9 cellular contexts compared by ENCODE assay signal in the genomic region with DNA sequence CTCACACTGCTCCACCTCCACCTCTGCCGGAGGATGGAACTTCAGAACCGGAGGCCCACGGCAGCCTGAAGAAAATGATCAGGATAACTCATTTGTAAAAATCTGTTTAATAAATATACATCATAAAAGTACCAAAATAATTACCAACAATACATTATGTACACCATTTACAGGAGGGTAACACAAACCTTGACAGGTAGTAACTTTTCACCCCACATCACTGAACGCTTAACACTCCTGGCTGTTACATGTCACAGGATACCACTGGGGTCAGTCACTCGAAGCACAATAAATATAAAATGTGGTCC. TPM values are rescaled to one million over a fixed set of nuclear protein-coding genes. Genes with fewer than 3 reads are reported as not detected.
DNase-seq lines count a peak whose midpoint lies in the region; ATAC-seq and TF ChIP-seq lines count a peak whose summit lies in the region.
"Had no signal": no experiment of that assay in that cellular context is flagged by ENCODE, and none has a peak within 500 bp of the region (broad histone marks: within the 10 kb centered on the region; RNA-seq: fewer than 3 reads in every experiment).

No MANE protein-coding gene starts in this region.

- no peak for ATAC-seq in upper lobe of left lung (ENCODE audit: low FRiP score in 2 of 2)

- no peak overlapping the region for H3K56ac ChIP-seq in H9 (ENCODE audit: insufficient read length, low read depth, low read length)

- H3K23ac ChIP-seq in H9 (ENCODE audit: insufficient read length, low read depth, low read length), result no peak overlapping the region

- TF ChIP-seq EP300 in upper lobe of left lung (IDR thresholded peaks at IDR 0.05), result no peak

- intact Hi-C loops in mammary epithelial cell (cut with micrococcal nuclease), result no loop called here

- in situ Hi-C loops in mammary epithelial cell (cut with MboI; ENCODE audit: low sequenced_read_pairs in 2 of 2), result loop anchor here (10.0 to 25.0 kb wide), 3 partner anchors 107 to 839 kb away; partner anchors contain the start of gene PSMA6 (in 1 of the 2)

- H3K27ac ChIP-seq in mammary epithelial cell (ENCODE audit: insufficient read depth, low read depth, low read length), result peak overlapping the region; percentile 5
- peak overlapping the region; percentile 100 for H3K27ac ChIP-seq in upper lobe of left lung
- H3K27ac ChIP-seq in H9 (ENCODE audit: insufficient read length, low read depth, low read length), result no peak overlapping the region

- no peak overlapping the region for H4K91ac ChIP-seq in H9 (ENCODE audit: insufficient read length, low read depth, low read length)

- no peaks in the 10 kb centered on the region for H3K27me3 Mint-ChIP-seq in activated naive CD4-positive, alpha-beta T cell treated with anti-CD3 and anti-CD28 coated beads, Interleukin-2, amount 50 U/mL, for 24 hours
- no peaks in the 10 kb centered on the region for H3K27me3 Mint-ChIP-seq in H9 (ENCODE audit: low read depth)

- H3K14ac ChIP-seq in H9 (ENCODE audit: insufficient read depth, low read length), result no peak overlapping the region

- H3K27me3 ChIP-seq in mammary epithelial cell (ENCODE audit: insufficient read depth, low read length) (no peaks in the 10 kb centered on the region), mononuclear cell (ENCODE audit: insufficient read depth, low read length) (no peaks in the 10 kb centered on the region), upper lobe of left lung (no peaks in the 10 kb centered on the region), H9 (ENCODE audit: insufficient read depth, low read length) (no peaks in the 10 kb centered on the region)

- H3K4ac ChIP-seq in H9 (ENCODE audit: low read depth, low read length), result no peak overlapping the region

- H4K20me1 ChIP-seq in mammary epithelial cell (ENCODE audit: insufficient read depth, low read length), result no peaks in the 10 kb centered on the region
- no peaks in the 10 kb centered on the region for H4K20me1 ChIP-seq in H9 (ENCODE audit: control insufficient read depth, insufficient read depth, insufficient read length)

- no peak overlapping the region for H2AFZ ChIP-seq in mammary epithelial cell (ENCODE audit: low read depth, low read length)
- no peak overlapping the region for H2AFZ ChIP-seq in H9 (ENCODE audit: low read length)

- no peaks in the 10 kb centered on the region for H3K79me1 ChIP-seq in H9 (ENCODE audit: insufficient read depth, low read depth, low read length, poor library complexity, severe bottlenecking)

- H3K18ac ChIP-seq in H9 (ENCODE audit: insufficient read length, low read depth, low read length), result no peak overlapping the region

- H2BK15ac ChIP-seq in H9 (ENCODE audit: low read depth, low read length), result no peak overlapping the region

- H2BK12ac ChIP-seq in H9 (ENCODE audit: insufficient read length, low read depth, low read length), result no peak overlapping the region

- H3K4me1 ChIP-seq in mammary epithelial cell (ENCODE audit: insufficient read depth, low read length) (peaks cover 38% of the 10 kb centered on the region), mononuclear cell (ENCODE audit: insufficient read depth, low read length) (peaks cover 74% of the 10 kb centered on the region), upper lobe of left lung (peaks cover 47 to 54% (median 49%) of the 10 kb centered on the region in 4 donors), H9 (ENCODE audit: insufficient read depth, low read length) (peaks cover 10% of the 10 kb centered on the region)

- no TSS peak for BruUV-seq in mammary epithelial cell (replicated peaks; lab: Mats Ljungman, UMichigan)

- peaks cover 6% of the 10 kb centered on the region for H3K23me2 ChIP-seq in H9 (ENCODE audit: insufficient read length, low read depth, low read length, poor library complexity, severe bottlenecking)

- no peak overlapping the region for H4K5ac ChIP-seq in H9 (ENCODE audit: insufficient read length, low read depth, low read length)

- peaks cover 36% of the 10 kb centered on the region for H3K36me3 Mint-ChIP-seq in activated naive CD4-positive, alpha-beta T cell treated with anti-CD3 and anti-CD28 coated beads, Interleukin-2, amount 50 U/mL, for 24 hours
- H3K36me3 Mint-ChIP-seq in H9 (ENCODE audit: insufficient read depth in 1 of 3, low read depth in 3 of 3), result peaks cover 20 to 43% (median 37%) of the 10 kb centered on the region in 3 experiments; a peak in 6 of 7 replicates

- H3K36me3 ChIP-seq in mammary epithelial cell (ENCODE audit: insufficient read depth, low read length) (peaks cover 27% of the 10 kb centered on the region), upper lobe of left lung (peaks cover 34 to 49% (median 37%) of the 10 kb centered on the region in 4 donors)

- no peak for TF ChIP-seq POLR2A in upper lobe of left lung (IDR thresholded peaks at IDR 0.05)

- peak overlapping the region; percentile 96 for H3K4me3 Mint-ChIP-seq in activated naive CD4-positive, alpha-beta T cell treated with anti-CD3 and anti-CD28 coated beads, Interleukin-2, amount 50 U/mL, for 24 hours
- H3K4me3 Mint-ChIP-seq in H9, result no peak overlapping the region

- H3K9ac ChIP-seq in mammary epithelial cell (ENCODE audit: insufficient read depth, low read length) (no peak overlapping the region), H9 (ENCODE audit: extremely low read depth, insufficient read length, low read length) (no peak overlapping the region)

- peak overlapping the region in 2 of 3 experiments; percentile 61 to 78 for H3K4me3 ChIP-seq in mammary epithelial cell (replicated peaks in 1 of 3; ENCODE audit: insufficient read depth in 1 of 3, low read depth in 2 of 3, low read length in 3 of 3)
- peak overlapping the region; percentile 89 for H3K4me3 ChIP-seq in mononuclear cell (ENCODE audit: low read length)
- peak overlapping the region; percentile 68 to 93 (median 69) for H3K4me3 ChIP-seq in upper lobe of left lung

- H3K9me3 ChIP-seq in mammary epithelial cell (replicated peaks; ENCODE audit: insufficient read depth, low read length), result no peaks in the 10 kb centered on the region
- H3K9me3 ChIP-seq in mononuclear cell (ENCODE audit: low read depth, low read length), result no peaks in the 10 kb centered on the region
- H3K9me3 ChIP-seq in upper lobe of left lung, result peaks cover 0 to 5% (median 0%) of the 10 kb centered on the region in 4 donors
- no peaks in the 10 kb centered on the region for H3K9me3 ChIP-seq in H9 (ENCODE audit: control insufficient read depth, low read depth, low read length)
- H3K9me3 ChIP-seq: Caco-2 had no signal

- H4K8ac ChIP-seq in H9 (replicated peaks; ENCODE audit: insufficient read length, low read depth, low read length), result no peak overlapping the region

- H3T11ph ChIP-seq in H9 (ENCODE audit: low read length), result no peak overlapping the region

- dilution Hi-C loops in mammary epithelial cell (cut with HindIII; ENCODE audit: low sequenced_read_pairs), result loop anchor here (5.0 kb wide), 1 partner anchor 64 kb away; no protein-coding TSS in a partner anchor

- WGBS in mammary epithelial cell (ENCODE audit: low coverage, missing lambda C conversion rate), result 41% methylated on average over 5 of the region's 5 CpGs
- 33 to 39% methylated on average over 5 of the region's 5 CpGs for WGBS in upper lobe of left lung, 2 donors
- WGBS in H9 (ENCODE audit: extremely low coverage, insufficient read length, low lambda C conversion rate), result no CpG with 5 or more reads among the region's 5 CpGs

- H3K4me2 ChIP-seq in mammary epithelial cell (ENCODE audit: insufficient read depth, low read depth, low read length), result peak overlapping the region; percentile 93
- H3K4me2 ChIP-seq in H9 (ENCODE audit: insufficient read depth, insufficient read length, low read length), result no peak overlapping the region

- no peak overlapping the region for H2BK20ac ChIP-seq in H9 (ENCODE audit: low read depth, low read length, poor library complexity, severe bottlenecking)

- TF ChIP-seq CTCF in mammary epithelial cell (conservative IDR thresholded peaks at IDR 0.05 in 1 of 2, IDR thresholded peaks at IDR 0.05 in 1 of 2; ENCODE audit: extremely low read depth in 1 of 2, insufficient read depth in 1 of 2, low read depth in 1 of 2, low read length in 2 of 2), result no peak
- no peak for TF ChIP-seq CTCF in upper lobe of left lung (IDR thresholded peaks at IDR 0.05)
- no peak for TF ChIP-seq CTCF in H9 (conservative IDR thresholded peaks at IDR 0.05)

- H2BK120ac ChIP-seq in H9 (ENCODE audit: low read depth, low read length, poor library complexity, severe bottlenecking), result no peak overlapping the region

- H3K27ac Mint-ChIP-seq in activated naive CD4-positive, alpha-beta T cell treated with anti-CD3 and anti-CD28 coated beads, Interleukin-2, amount 50 U/mL, for 24 hours, result peak overlapping the region; percentile 88
- no peak overlapping the region for H3K27ac Mint-ChIP-seq in H9

- H3K4me1 Mint-ChIP-seq in activated naive CD4-positive, alpha-beta T cell treated with anti-CD3 and anti-CD28 coated beads, Interleukin-2, amount 50 U/mL, for 24 hours, result peaks cover 47% of the 10 kb centered on the region
- peaks cover 48 to 52% of the 10 kb centered on the region in 2 experiments for H3K4me1 Mint-ChIP-seq in H9

- H2AK5ac ChIP-seq in H9 (ENCODE audit: insufficient read length, low read length), result no peak overlapping the region

- H2BK5ac ChIP-seq in H9 (ENCODE audit: insufficient read length, low read length), result no peak overlapping the region

- H3K9me3 Mint-ChIP-seq in activated naive CD4-positive, alpha-beta T cell treated with anti-CD3 and anti-CD28 coated beads, Interleukin-2, amount 50 U/mL, for 24 hours, result no peaks in the 10 kb centered on the region
- H3K9me3 Mint-ChIP-seq in H9, result no peaks in the 10 kb centered on the region

- no peak for DNase-seq in activated naive CD4-positive, alpha-beta T cell treated with Interleukin-2 at 50 U/mL for 16 hours
- DNase-seq in mammary epithelial cell (no peak), upper lobe of left lung (no peak), T1000 (lab: John Stamatoyannopoulos, UW) (no peak), H9 (no peak), NCI-H2171 treated with DMSO at 0.1 percent for 48 hours (lab: John Stamatoyannopoulos, UW) (no peak)
- DNase-seq: Caco-2 had no signal

- CTCF ChIA-PET in mammary epithelial cell (lab: Charles Lee; ENCODE audit: low non-redundant PET), result no interaction called here

- peaks cover 30% of the 10 kb centered on the region for H3K79me2 ChIP-seq in mammary epithelial cell (ENCODE audit: insufficient read depth, low read length)
- H3K79me2 ChIP-seq in H9 (ENCODE audit: insufficient read depth, low read length), result no peaks in the 10 kb centered on the region

RNA-seq across cellular contexts. Expression of gene NFKBIA, which starts 3.2 kb away (rescaled TPM):
- total RNA-seq in mammary epithelial cell (10 to 100 TPM; 81.0 to 86.7 TPM), mononuclear cell (6,701 TPM), upper lobe of left lung (100 to 1,000 TPM; 292 to 944 (median 610) TPM), H9 (2021) (38.4 and 39.1 TPM in 2 replicates)
- polyA plus RNA-seq in mammary epithelial cell, result 59.8 TPM
- 117 TPM for polyA minus RNA-seq in mammary epithelial cell
